22 cellular contexts compared by ENCODE assay signal in genomic region chr7:42185726-42186125, GRCh38. TPM values are rescaled to one million over a fixed set of nuclear protein-coding genes. Genes with fewer than 3 reads are reported as not detected.
A peak's percentile ranks its signal among the peaks of the same experiment; 100 is the strongest.
DNase-seq lines count a peak whose midpoint lies in the region; ATAC-seq and TF ChIP-seq lines count a peak whose summit lies in the region.
"Had no signal": no experiment of that assay in that cellular context is flagged by ENCODE, and none has a peak within 500 bp of the region (broad histone marks: within the 10 kb centered on the region; RNA-seq: fewer than 3 reads in every experiment).

No MANE protein-coding gene starts in this region.

- TF ChIP-seq CTCF in Panc1 (IDR thresholded peaks at IDR 0.05) (no peak), upper lobe of right lung (IDR thresholded peaks at IDR 0.05) (no peak), omental fat pad (IDR thresholded peaks at IDR 0.05) (no peak)

- H3K14ac ChIP-seq in neuronal stem cell (ENCODE audit: low read length): no peak overlapping the region

- no TSS peak for BruUV-seq in Panc1 (replicated peaks; lab: Mats Ljungman, UMichigan)

- H3K4me3 ChIP-seq in Panc1 (ENCODE audit: low read depth in 2 of 2, low read length in 2 of 2) (no peak overlapping the region), neuronal stem cell (ENCODE audit: low read length in 2 of 2) (no peak overlapping the region), upper lobe of right lung (no peak overlapping the region), H7 (ENCODE audit: insufficient read depth, low read depth, low read length) (no peak overlapping the region)
- H3K4me3 ChIP-seq: A549; BLaER1 treated with 17β-estradiol and CSF1 and Interleukin-3, amounts not matched to agents 10 nM and 100 nM; GM12878; HAP-1 had no signal

- H3K23ac ChIP-seq in neuronal stem cell (ENCODE audit: low read depth, low read length, poor library complexity): no peak overlapping the region

- POLR2A ChIA-PET in Panc1 (lab: Charles Lee): no interaction called here

- H4K91ac ChIP-seq in neuronal stem cell (ENCODE audit: low read depth, low read length, poor library complexity): no peak overlapping the region

- H3K9ac ChIP-seq in neuronal stem cell (ENCODE audit: low read depth, low read length, poor library complexity): no peak overlapping the region
- H3K9ac ChIP-seq: BLaER1 treated with 17β-estradiol and CSF1 and Interleukin-3, amounts not matched to agents 10 nM and 100 nM had no signal

- H2BK5ac ChIP-seq in neuronal stem cell (ENCODE audit: low read length): no peak overlapping the region

- H3K4me1 ChIP-seq in Panc1 (ENCODE audit: control insufficient read depth, insufficient read depth, low read length) (no peaks in the 10 kb centered on the region), neuronal stem cell (ENCODE audit: control insufficient read depth in 2 of 2, insufficient read depth in 1 of 2, low read depth in 1 of 2, low read length in 2 of 2) (peaks cover 0 to 5% of the 10 kb centered on the region in 2 donors), upper lobe of right lung (no peaks in the 10 kb centered on the region)
- H3K4me1 ChIP-seq: A549, BE2C, HAP-1 had no signal

- no peak overlapping the region for H2BK12ac ChIP-seq in neuronal stem cell (ENCODE audit: low read length)

- no peak overlapping the region for H3K4me2 ChIP-seq in neuronal stem cell (ENCODE audit: insufficient read depth, low read length, poor library complexity, severe bottlenecking)
- H3K4me2 ChIP-seq: A549; BLaER1 treated with 17β-estradiol and CSF1 and Interleukin-3, amounts not matched to agents 10 nM and 100 nM had no signal

- no peak overlapping the region for H2BK120ac ChIP-seq in neuronal stem cell (ENCODE audit: low read depth, low read length)

- ATAC-seq in Panc1 (0 out of 2 replicates have a peak, but pooled peaks have one; percentile 34), upper lobe of right lung (peak; percentile 15), omental fat pad (ENCODE audit: low FRiP score) (no peak)

- peak overlapping the region; percentile 40 for H3K18ac ChIP-seq in neuronal stem cell (ENCODE audit: low read length)

- no peak for DNase-seq in Panc1 (ENCODE audit: low read depth, low spot score)
- DNase-seq in neuronal stem cell (ENCODE audit: low spot score): no peak
- DNase-seq in upper lobe of right lung: no peak
- DNase-seq in T-helper 2 cell: no peak
- no peak for DNase-seq in H7
- no peak for DNase-seq in omental fat pad (ENCODE audit: low spot score)
- DNase-seq: 8988T; AML-193; BE2C; CD4-positive, alpha-beta T cell; CD8-positive, alpha-beta memory T cell; DMS 273 treated with DMSO at 0.1 percent for 48 hours; DMS79; EL; GDM1; GOT3; HFFc6 had no signal

- H3K27ac ChIP-seq in Panc1 (ENCODE audit: low read length) (no peak overlapping the region), neuronal stem cell (replicated peaks; ENCODE audit: low read length) (no peak overlapping the region), upper lobe of right lung (no peak overlapping the region)
- H3K27ac ChIP-seq: A549; BLaER1 treated with 17β-estradiol and CSF1 and Interleukin-3, amounts not matched to agents 10 nM and 100 nM had no signal

- in situ Hi-C loops in Panc1 (cut with HindIII; ENCODE audit: low pct_unique_long_range_greater_than_20kb, low sequenced_read_pairs): no loop called here

- H3K4ac ChIP-seq in neuronal stem cell (ENCODE audit: low read length): no peak overlapping the region

- no CpG with 5 or more reads among the region's 4 CpGs for WGBS in neuronal stem cell (ENCODE audit: extremely low coverage in 2 of 2, insufficient read length in 2 of 2, insufficient replicate concordance in 1 of 2), 2 donors

- no peak overlapping the region for H4K8ac ChIP-seq in neuronal stem cell (ENCODE audit: low read depth, low read length)

- peaks cover 10% of the 10 kb centered on the region for H3K79me1 ChIP-seq in neuronal stem cell (ENCODE audit: low read depth, low read length)

- H2AK5ac ChIP-seq in neuronal stem cell (ENCODE audit: low read depth, low read length): no peak overlapping the region

- H3K36me3 ChIP-seq in Panc1 (ENCODE audit: control insufficient read depth, insufficient read depth, low read length): no peaks in the 10 kb centered on the region
- peaks cover 2 to 79% of the 10 kb centered on the region in 2 donors for H3K36me3 ChIP-seq in neuronal stem cell (replicated peaks in 1 of 2; ENCODE audit: control insufficient read depth in 2 of 2, insufficient read depth in 2 of 2, low read length in 2 of 2)
- no peaks in the 10 kb centered on the region for H3K36me3 ChIP-seq in upper lobe of right lung
- no peaks in the 10 kb centered on the region for H3K36me3 ChIP-seq in H7 (replicated peaks; ENCODE audit: control insufficient read depth, insufficient read depth, low read length)
- H3K36me3 ChIP-seq: BE2C, HAP-1 had no signal

- H3K27me3 ChIP-seq in Panc1 (ENCODE audit: control insufficient read depth, insufficient read depth, low read length) (no peaks in the 10 kb centered on the region), neuronal stem cell (ENCODE audit: control insufficient read depth in 3 of 3, insufficient read depth in 3 of 3, low read depth in 1 of 3, low read length in 3 of 3) (no peaks in the 10 kb centered on the region), upper lobe of right lung (no peaks in the 10 kb centered on the region), H7 (ENCODE audit: control insufficient read depth, insufficient read depth, low read length) (no peaks in the 10 kb centered on the region)
- H3K27me3 ChIP-seq: BE2C; BLaER1 treated with 17β-estradiol and CSF1 and Interleukin-3, amounts not matched to agents 10 nM and 100 nM had no signal

- no peak overlapping the region for H2BK15ac ChIP-seq in neuronal stem cell (ENCODE audit: low read length)

- no peak overlapping the region for H2AFZ ChIP-seq in neuronal stem cell (ENCODE audit: low read length)

- H3K9me3 ChIP-seq in Panc1 (ENCODE audit: control insufficient read depth, insufficient read depth, low read depth, low read length) (no peaks in the 10 kb centered on the region), neuronal stem cell (replicated peaks in 1 of 2; ENCODE audit: control insufficient read depth in 2 of 2, insufficient read depth in 1 of 2, low read depth in 1 of 2, low read length in 2 of 2) (peaks cover 0 to 3% of the 10 kb centered on the region in 2 donors), upper lobe of right lung (no peaks in the 10 kb centered on the region)
- H3K9me3 ChIP-seq: A549, BE2C, HAP-1 had no signal

- CTCF ChIA-PET in Panc1 (lab: Charles Lee): interaction anchor here (0.7 to 0.9 kb wide), 2 partner anchors 14 to 53 kb away, joined by 3 to 5 read pairs; no protein-coding TSS in a partner anchor

- intact Hi-C loops in Panc1 (cut with micrococcal nuclease; ENCODE audit: unreplicated experiment): loop anchor here (5.0 kb wide), 1 partner anchor 208 kb away; no protein-coding TSS in a partner anchor
- intact Hi-C loops in upper lobe of right lung (cut with DNase I): no loop called here

RNA-seq across cellular contexts. Expression of gene GLI3, which starts 51.3 kb away (rescaled TPM):
- total RNA-seq in Panc1 (2021; ENCODE audit: unreplicated experiment) (3.7 TPM), upper lobe of right lung (17.5 TPM), omental fat pad (10 to 100 TPM in 3 of 4 donors, 1 to 10 TPM in 1; 10.0 to 19.2 (median 14.6) TPM)
- 0.84 TPM for polyA plus RNA-seq in Panc1 (2012; ENCODE audit: insufficient read length)
- 54.7 TPM for polyA plus RNA-seq in neuronal stem cell (2013, experiment 1 of 2)
- 56.9 TPM for polyA plus RNA-seq in neuronal stem cell (2013, experiment 2 of 2)
- total RNA-seq in H7 (2014; rRNA removed; shearing (Covaris generic)): 6.7 and 12.4 TPM in 2 replicates
- total RNA-seq: GM12878 had no signal
- polyA plus RNA-seq: CD14-positive monocyte had no signal
